In the genomic region with DNA sequence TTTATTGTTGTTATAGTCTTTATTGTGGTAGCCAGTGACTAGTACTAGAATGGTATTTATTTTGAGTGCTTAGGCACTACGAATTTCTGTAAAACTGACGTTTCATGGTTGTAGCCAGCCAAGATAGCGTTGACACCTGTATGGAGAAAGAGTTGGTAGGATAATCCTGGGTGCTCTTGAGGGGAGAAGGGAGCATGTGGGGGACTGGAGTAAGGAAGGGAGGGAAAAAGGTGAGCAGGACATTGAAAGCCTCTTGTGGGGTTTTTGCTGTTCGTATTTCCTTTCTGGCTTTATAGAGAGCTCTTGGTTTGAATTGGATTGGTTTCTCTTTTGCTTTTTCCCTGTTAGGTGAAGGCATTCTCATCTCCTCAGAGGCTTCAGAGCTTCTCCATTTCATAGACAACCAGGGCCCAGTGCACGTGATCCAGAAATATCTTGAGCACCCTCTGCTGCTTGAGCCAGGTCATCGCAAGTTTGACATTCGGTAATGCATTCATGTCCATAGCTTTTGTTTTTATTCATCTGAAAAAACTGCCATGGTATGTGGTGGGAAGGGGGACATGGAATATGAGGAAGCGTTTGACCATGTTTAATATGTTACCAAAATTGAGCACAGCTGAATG, we compare ENCODE assay signal across 8 cellular contexts. TPM values are rescaled to one million over a fixed set of nuclear protein-coding genes. Genes with fewer than 3 reads are reported as not detected.
DNase-seq lines count a peak whose midpoint lies in the region; ATAC-seq, FAIRE-seq and TF ChIP-seq lines count a peak whose summit lies in the region.
"Not testable (repeated sequence)": the region's sequence is repeated elsewhere in the genome, so short reads cannot be mapped to it uniquely, and the experiment has no call there.
"Had no signal": no experiment of that assay in that cellular context is flagged by ENCODE, and none has a peak within 500 bp of the region (broad histone marks: within the 10 kb centered on the region; RNA-seq: fewer than 3 reads in every experiment).

No MANE protein-coding gene starts in this region.

- ATAC-seq in GM18867 (IDR thresholded peaks at IDR 0.05; ENCODE audit: unreplicated experiment) (peak; percentile 84), GM21423 (IDR thresholded peaks at IDR 0.05; ENCODE audit: unreplicated experiment) (peak; percentile 95), HG02678 (IDR thresholded peaks at IDR 0.05; ENCODE audit: unreplicated experiment) (peak; percentile 83), HG03159 (IDR thresholded peaks at IDR 0.05; ENCODE audit: unreplicated experiment) (peak; percentile 97), Panc1 (peak; percentile 84), K562 (peak; percentile 88), right lobe of liver (peak; percentile 95 to 97 (median 96))

- not testable (repeated sequence) for TF ChIP-seq POLR2A in K562 (conservative IDR thresholded peaks at IDR 0.05); right lobe of liver (IDR thresholded peaks at IDR 0.05)

- not testable (repeated sequence) for H3K4me1 ChIP-seq in Panc1 (ENCODE audit: control insufficient read depth, insufficient read depth, low read length); K562 (replicated peaks in 1 of 2; ENCODE audit: control insufficient read depth in 2 of 2, insufficient read depth in 2 of 2, low read length in 2 of 2); right lobe of liver

- not testable (repeated sequence) for TF ChIP-seq RAD21 in K562 (CRISPR knock-in tag; conservative IDR thresholded peaks at IDR 0.05 in 1 of 2, IDR thresholded peaks at IDR 0.05 in 1 of 2)

- TF ChIP-seq CTCF in Panc1 (IDR thresholded peaks at IDR 0.05); K562 (IDR thresholded peaks at IDR 0.05 in 2 of 3, conservative IDR thresholded peaks at IDR 0.05 in 1 of 3; ENCODE audit: insufficient read depth in 2 of 3, low read depth in 1 of 3, low read length in 3 of 3); right lobe of liver (IDR thresholded peaks at IDR 0.05): not testable (repeated sequence)

- WGBS in K562 (ENCODE audit: insufficient coverage, low coverage, missing lambda C conversion rate), result no CpG with 5 or more reads among the region's 8 CpGs
- WGBS in right lobe of liver (ENCODE audit: insufficient coverage, low coverage, low lambda C conversion rate, missing lambda C conversion rate), result no CpG with 5 or more reads among the region's 8 CpGs

- H2AFZ ChIP-seq in K562 (ENCODE audit: low read depth, low read length), result not testable (repeated sequence)

- H3K79me2 ChIP-seq in K562 (ENCODE audit: control insufficient read depth, insufficient read depth, low read length), result not testable (repeated sequence)

- not testable (repeated sequence) for FAIRE-seq in K562 (lab: Jason Lieb, UNC)

- intact Hi-C loops in Panc1 (cut with micrococcal nuclease; ENCODE audit: unreplicated experiment); K562 (cut with micrococcal nuclease); right lobe of liver (cut with DNase I): not testable (repeated sequence)

- H3K9ac ChIP-seq in K562 (ENCODE audit: insufficient read depth in 1 of 2, low read depth in 2 of 2, low read length in 2 of 2), result not testable (repeated sequence)

- in situ Hi-C loops in Panc1 (cut with HindIII; ENCODE audit: low pct_unique_long_range_greater_than_20kb, low sequenced_read_pairs), result not testable (repeated sequence)
- in situ Hi-C loops in K562 (cut with MboI), result loop anchor here (25.0 kb wide), 1 partner anchor 1837 kb away; no protein-coding TSS in a partner anchor

- BruUV-seq in Panc1 (replicated peaks; lab: Mats Ljungman, UMichigan); K562 (replicated peaks; lab: Mats Ljungman, UMichigan): not testable (repeated sequence)

- POLR2A ChIA-PET in Panc1 (lab: Charles Lee); K562 (lab: Yijun Ruan, JAX): not testable (repeated sequence)

- H3K27me3 ChIP-seq in Panc1 (ENCODE audit: control insufficient read depth, insufficient read depth, low read length); K562 (ENCODE audit: control insufficient read depth in 2 of 2, insufficient read depth in 2 of 2, low read length in 2 of 2); right lobe of liver: not testable (repeated sequence)

- not testable (repeated sequence) for H3K9me1 ChIP-seq in K562 (ENCODE audit: control insufficient read depth, insufficient read depth, low read length)

- H3K9me3 ChIP-seq in Panc1 (ENCODE audit: control insufficient read depth, insufficient read depth, low read depth, low read length); K562 (replicated peaks; ENCODE audit: control insufficient read depth, insufficient read depth, low read depth, low read length); right lobe of liver: not testable (repeated sequence)

- not testable (repeated sequence) for H3K27ac ChIP-seq in Panc1 (ENCODE audit: low read length); K562 (ENCODE audit: extremely low read depth, low read depth, low read length); right lobe of liver

- TF ChIP-seq EP300 in K562 (IDR thresholded peaks at IDR 0.05; ENCODE audit: low read length), result not testable (repeated sequence)

- CTCF ChIA-PET in Panc1 (lab: Charles Lee); K562 (lab: Yijun Ruan, JAX; ENCODE audit: low intra/inter-chr PET ratio): not testable (repeated sequence)

- not testable (repeated sequence) for H3K36me3 ChIP-seq in Panc1 (ENCODE audit: control insufficient read depth, insufficient read depth, low read length); K562 (ENCODE audit: control insufficient read depth, insufficient read depth, low read length); right lobe of liver

- H3K4me2 ChIP-seq in K562 (ENCODE audit: insufficient read depth, low read length), result not testable (repeated sequence)

- DNase-seq in Panc1 (ENCODE audit: low read depth, low spot score); K562 (ENCODE audit: extremely low read depth in 1 of 4, low spot score in 3 of 4); right lobe of liver: not testable (repeated sequence)

- H4K20me1 ChIP-seq in K562 (replicated peaks; ENCODE audit: control insufficient read depth, insufficient read depth, low read length), result not testable (repeated sequence)

- H3K4me3 ChIP-seq in Panc1 (ENCODE audit: low read depth in 2 of 2, low read length in 2 of 2); K562; right lobe of liver: not testable (repeated sequence)

RNA-seq across cellular contexts. Expression of a gene that starts 27.2 kb away (rescaled TPM):
- 0.51 TPM for total RNA-seq in Panc1 (2021; ENCODE audit: unreplicated experiment)
- 1.5 TPM for polyA plus RNA-seq in Panc1 (2012; ENCODE audit: insufficient read length)
- total RNA-seq in K562 (2011; cell fraction: chromatin; rRNA removed; ENCODE audit: low replicate concordance), result 1.9 and 2.5 TPM in 2 replicates
- total RNA-seq in K562 (2011; cell fraction: nucleolus; rRNA removed), result not detected in 2 replicates
- total RNA-seq in K562 (2011; cell fraction: nucleoplasm; rRNA removed), result not detected in 2 replicates
- total RNA-seq in K562 (2014; rRNA removed), result not detected in 2 replicates
- 1.3 and 2.3 TPM in 2 replicates for total RNA-seq in K562 (2014; rRNA removed; fragmentation: Illumina TruSeq; extraction: Trizol)
- total RNA-seq in K562 (2015; rRNA removed; fragmentation: Illumina TruSeq; extraction: Trizol), result 1.8 TPM in 1 of 2 replicates, not detected in the other
- total RNA-seq in K562 (2021), result 0.55 and 0.74 TPM in 2 replicates
- 2.5 and 2.6 TPM in 2 replicates for polyA plus RNA-seq in K562 (2011; rRNA removed)
- 0.15 TPM in 1 of 2 replicates, not detected in the other for polyA plus RNA-seq in K562 (2011; cell fraction: cytosol; rRNA removed)
- 0.14 TPM in 1 of 2 replicates, not detected in the other for polyA plus RNA-seq in K562 (2011; cell fraction: nucleus; rRNA removed)
- 0.58 and 2.0 TPM in 2 replicates for polyA plus RNA-seq in K562 (2012)
- polyA plus RNA-seq in K562 (2014; fragmentation: Illumina TruSeq; extraction: Trizol), result 0.49 and 0.82 TPM in 2 replicates
- polyA plus RNA-seq in K562 (2014; fragmentation: Nextera tagmentation; extraction: Ambion mirVana), result 1 to 10 TPM in 1 of 2 experiments, under 1 TPM in 1; 0.98 to 1.6 TPM
- not detected in 2 replicates for polyA plus RNA-seq in K562 (2014; rRNA removed)
- 3.3 and 5.7 TPM in 2 replicates for polyA minus RNA-seq in K562 (2011; rRNA and poly(A)+ RNA removed)
- polyA minus RNA-seq in K562 (2011; cell fraction: cytosol; rRNA and poly(A)+ RNA removed), result 4.3 and 7.4 TPM in 2 replicates
- polyA minus RNA-seq in K562 (2011; cell fraction: nucleus; rRNA and poly(A)+ RNA removed), result 0.27 TPM in 1 of 2 replicates, not detected in the other
- under 1 TPM in 1 of 6 experiments, not detected in 5; 0.30 TPM for total RNA-seq in right lobe of liver
- total RNA-seq: G401 had no signal
